Comparison of ENCODE assay signal across 22 cellular contexts in genomic region chr9:110887276-110887675, GRCh38.
"Had no signal": no experiment of that assay in that cellular context is flagged by ENCODE, and none has a peak within 500 bp of the region (broad histone marks: within the 10 kb centered on the region; RNA-seq: fewer than 3 reads in every experiment).

No MANE protein-coding gene starts in this region.

- H3K4me3 Mint-ChIP-seq: activated B cell treated with CpG ODN at 0.5 μM for 24 hours; activated CD4-positive, alpha-beta memory T cell treated with anti-CD3 and anti-CD28 coated beads for 36 hours; activated naive CD4-positive, alpha-beta T cell treated with anti-CD3 and anti-CD28 coated beads for 36 hours; activated naive CD8-positive, alpha-beta T cell treated with anti-CD3 and anti-CD28 coated beads, Interleukin-2, amount 50 U/mL, for 24 hours; activated T-cell treated with anti-CD3 and anti-CD28 coated beads, Interleukin-2, amount 50 U/mL, for 24 hours; central memory CD8-positive, alpha-beta T cell; immature natural killer cell; nephron progenitor cell; T-cell; type B pancreatic cell had no signal

- H3K4me3 ChIP-seq: ascending aorta, coronary artery, lung, stomach, testis had no signal

- H3K27me3 ChIP-seq: ascending aorta, stomach, testis had no signal

- H3K4me1 Mint-ChIP-seq: activated B cell treated with CpG ODN at 0.5 μM for 24 hours; activated naive CD8-positive, alpha-beta T cell treated with anti-CD3 and anti-CD28 coated beads, Interleukin-2, amount 50 U/mL, for 24 hours; central memory CD8-positive, alpha-beta T cell; immature natural killer cell; nephron progenitor cell; T-cell had no signal

- H3K36me3 ChIP-seq: ascending aorta, stomach had no signal

- H3K4me1 ChIP-seq: testis had no signal

- H3K36me3 Mint-ChIP-seq: activated CD4-positive, alpha-beta memory T cell treated with anti-CD3 and anti-CD28 coated beads for 36 hours; immature natural killer cell; T-cell; type B pancreatic cell had no signal

- H3K27ac ChIP-seq: coronary artery had no signal

- H3K27me3 Mint-ChIP-seq: activated B cell treated with CpG ODN at 0.5 μM for 24 hours; activated CD4-positive, alpha-beta memory T cell treated with anti-CD3 and anti-CD28 coated beads for 36 hours; activated naive CD8-positive, alpha-beta T cell treated with anti-CD3 and anti-CD28 coated beads, Interleukin-2, amount 50 U/mL, for 24 hours; activated T-cell treated with anti-CD3 and anti-CD28 coated beads, Interleukin-2, amount 50 U/mL, for 24 hours; central memory CD8-positive, alpha-beta T cell; progenitor cell of endocrine pancreas; T-cell; type B pancreatic cell had no signal

- ATAC-seq: activated naive CD8-positive, alpha-beta T cell treated with anti-CD3 and anti-CD28 coated beads, Interleukin-2, amount 50 U/mL, for 24 hours; T-cell had no signal

- H3K9me3 ChIP-seq: ascending aorta, stomach, testis had no signal

- H3K9me3 Mint-ChIP-seq: activated B cell treated with CpG ODN at 0.5 μM for 24 hours; activated naive CD4-positive, alpha-beta T cell treated with anti-CD3 and anti-CD28 coated beads for 36 hours; activated naive CD8-positive, alpha-beta T cell treated with anti-CD3 and anti-CD28 coated beads, Interleukin-2, amount 50 U/mL, for 24 hours; nephron progenitor cell had no signal

- DNase-seq: activated B cell treated with CpG ODN at 0.5 μM for 24 hours; activated CD4-positive, alpha-beta memory T cell treated with anti-CD3 and anti-CD28 coated beads for 36 hours; activated CD4-positive, alpha-beta T cell treated with anti-CD3 and anti-CD28 coated beads for 4 hours; activated naive CD4-positive, alpha-beta T cell treated with anti-CD3 and anti-CD28 coated beads for 36 hours; activated naive CD8-positive, alpha-beta T cell treated with anti-CD3 and anti-CD28 coated beads, Interleukin-2, amount 50 U/mL, for 24 hours; activated T-cell treated with anti-CD3 and anti-CD28 coated beads, Interleukin-2, amount 50 U/mL, for 24 hours; erythroblast; immature natural killer cell; midbrain; nephron progenitor cell; occipital lobe; stimulated activated CD4-positive, alpha-beta T cell treated with anti-CD3 and anti-CD28 coated beads, Interleukin-15, amount 100 ng/mL, for 24 hours; stimulated activated CD4-positive, alpha-beta T cell treated with anti-CD3 and anti-CD28 coated beads, Interleukin-2, amount 100 ng/mL, for 48 hours; stomach; T-cell; testis had no signal

- H3K27ac Mint-ChIP-seq: activated B cell treated with CpG ODN at 0.5 μM for 24 hours; activated CD4-positive, alpha-beta memory T cell treated with anti-CD3 and anti-CD28 coated beads for 36 hours; activated naive CD4-positive, alpha-beta T cell treated with anti-CD3 and anti-CD28 coated beads for 36 hours; activated naive CD8-positive, alpha-beta T cell treated with anti-CD3 and anti-CD28 coated beads, Interleukin-2, amount 50 U/mL, for 24 hours; activated T-cell treated with anti-CD3 and anti-CD28 coated beads, Interleukin-2, amount 50 U/mL, for 24 hours; immature natural killer cell; nephron progenitor cell; progenitor cell of endocrine pancreas; T-cell; type B pancreatic cell had no signal
